ENCODE assay signal across 10 cellular contexts in the genomic region with DNA sequence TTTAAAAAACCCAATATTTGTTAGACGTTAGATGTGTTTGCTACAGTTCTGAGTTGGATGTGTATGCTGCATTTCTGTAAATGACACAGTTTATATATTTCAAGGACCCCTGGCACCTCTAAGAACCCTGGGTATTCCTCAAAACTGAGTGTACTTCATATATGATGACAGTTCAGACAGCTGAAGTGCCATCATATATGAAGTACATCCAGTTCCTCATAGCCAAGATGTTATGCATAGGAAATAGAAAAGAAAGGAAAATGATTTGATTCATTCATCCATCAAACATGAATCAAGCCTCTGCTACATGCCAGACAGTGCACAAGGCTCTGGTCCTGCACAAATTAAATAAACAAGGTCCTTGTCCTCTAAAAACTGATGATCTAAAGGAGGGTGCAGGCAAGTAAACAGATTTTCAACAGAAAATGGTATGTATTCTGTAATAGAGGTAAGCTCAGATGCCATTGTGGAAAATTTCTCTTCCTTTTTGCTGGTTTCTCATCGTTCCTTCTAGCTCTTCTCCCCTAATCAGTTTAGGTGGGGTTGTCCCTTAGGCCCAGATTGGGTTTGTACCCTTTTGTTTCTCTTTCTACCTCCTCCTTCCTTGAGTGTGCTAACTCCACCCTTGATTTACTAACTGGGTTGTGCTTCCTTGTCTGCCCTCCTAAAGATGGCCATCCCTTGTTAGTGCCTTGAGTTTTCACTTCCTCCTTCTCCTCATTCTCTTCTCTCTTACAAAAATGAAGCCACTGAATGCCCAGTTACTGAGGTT. TPM values are rescaled to one million over a fixed set of nuclear protein-coding genes. Genes with fewer than 3 reads are reported as not detected.
A peak's percentile ranks its signal among the peaks of the same experiment; 100 is the strongest.
DNase-seq lines count a peak whose midpoint lies in the region; ATAC-seq, FAIRE-seq and TF ChIP-seq lines count a peak whose summit lies in the region.
"Had no signal": no experiment of that assay in that cellular context is flagged by ENCODE, and none has a peak within 500 bp of the region (broad histone marks: within the 10 kb centered on the region; RNA-seq: fewer than 3 reads in every experiment).

No MANE protein-coding gene starts in this region.

- FAIRE-seq in GM19239 (lab: Jason Lieb, UNC) = peak; percentile 52

- in situ Hi-C loops in transverse colon (cut with MboI; ENCODE audit: low pct_ligation_motif_present in 1 of 4, low pct_unique_long_range_greater_than_20kb in 1 of 4, low sequenced_read_pairs in 3 of 4) = no loop called here

- no peak overlapping the region for H3K27ac Mint-ChIP-seq in activated T-helper 17 cell treated with anti-CD3 and anti-CD28 coated beads, Interleukin-2, amount 50 U/mL, for 72 hours

- H3K36me3 ChIP-seq in neuron (ENCODE audit: insufficient read depth, low read length) (no peaks in the 10 kb centered on the region), WERI-Rb-1 (no peaks in the 10 kb centered on the region), transverse colon (no peaks in the 10 kb centered on the region)

- no peaks in the 10 kb centered on the region for H3K4me1 Mint-ChIP-seq in activated T-helper 17 cell treated with anti-CD3 and anti-CD28 coated beads, Interleukin-2, amount 50 U/mL, for 72 hours
- H3K4me1 Mint-ChIP-seq: central memory CD8-positive, alpha-beta T cell had no signal

- no peaks in the 10 kb centered on the region for H3K9me3 Mint-ChIP-seq in activated T-helper 17 cell treated with anti-CD3 and anti-CD28 coated beads, Interleukin-2, amount 50 U/mL, for 72 hours
- H3K9me3 Mint-ChIP-seq: central memory CD8-positive, alpha-beta T cell had no signal

- no peak for TF ChIP-seq POLR2A in transverse colon (IDR thresholded peaks at IDR 0.05)

- intact Hi-C loops in transverse colon (cut with DNase I; ENCODE audit: low total_unique reads) = no loop called here

- no peak overlapping the region for H3K4me3 ChIP-seq in neuron (ENCODE audit: low read length)
- H3K4me3 ChIP-seq in WERI-Rb-1 (ENCODE audit: low read depth, low read length) = no peak overlapping the region
- no peak overlapping the region for H3K4me3 ChIP-seq in transverse colon

- WGBS in transverse colon (ENCODE audit: low coverage in 1 of 2), 2 donors = 67 to 71% methylated on average over 2 of the region's 2 CpGs

- H3K27me3 ChIP-seq in neuron (ENCODE audit: insufficient read depth, low read length) (no peaks in the 10 kb centered on the region), WERI-Rb-1 (ENCODE audit: insufficient read depth, low read depth, severe bottlenecking) (no peaks in the 10 kb centered on the region), transverse colon (no peaks in the 10 kb centered on the region)

- H3K4me3 Mint-ChIP-seq in activated T-helper 17 cell treated with anti-CD3 and anti-CD28 coated beads, Interleukin-2, amount 50 U/mL, for 72 hours = no peak overlapping the region
- H3K4me3 Mint-ChIP-seq: central memory CD8-positive, alpha-beta T cell had no signal

- no peaks in the 10 kb centered on the region for H3K9me3 ChIP-seq in neuron (ENCODE audit: low read length)
- H3K9me3 ChIP-seq in WERI-Rb-1 (ENCODE audit: severe bottlenecking) = no peaks in the 10 kb centered on the region
- no peaks in the 10 kb centered on the region for H3K9me3 ChIP-seq in transverse colon

- DNase-seq in GM19239 (ENCODE audit: insufficient read length, low spot score) (no peak), WERI-Rb-1 (no peak), T1000 (lab: John Stamatoyannopoulos, UW) (no peak), transverse colon (no peak)

- peak overlapping the region; percentile 14 for H2AFZ ChIP-seq in neuron (ENCODE audit: low read depth, low read length)

- H3K4me1 ChIP-seq in neuron (ENCODE audit: insufficient read depth, low read length) (peaks cover 36% of the 10 kb centered on the region), transverse colon (no peaks in the 10 kb centered on the region)

- no peak overlapping the region for H3K27ac ChIP-seq in WERI-Rb-1
- no peak overlapping the region for H3K27ac ChIP-seq in transverse colon
- H3K27ac ChIP-seq: KMS-11 had no signal

- TF ChIP-seq CTCF in WERI-Rb-1 (IDR thresholded peaks at IDR 0.05; ENCODE audit: low read depth, low read length) (no peak), transverse colon (IDR thresholded peaks at IDR 0.05) (no peak)

- TF ChIP-seq EP300 in transverse colon (IDR thresholded peaks at IDR 0.05; ENCODE audit: low read depth) = no peak

- peaks cover 23% of the 10 kb centered on the region for H3K27me3 Mint-ChIP-seq in activated T-helper 17 cell treated with anti-CD3 and anti-CD28 coated beads, Interleukin-2, amount 50 U/mL, for 72 hours

- ATAC-seq in HG02623 (IDR thresholded peaks at IDR 0.05; ENCODE audit: unreplicated experiment) (peak; percentile 60), HG03575 (IDR thresholded peaks at IDR 0.05; ENCODE audit: extremely low read depth, insufficient number of reproducible peaks, low FRiP score, unreplicated experiment) (peak; percentile 32)
- no peak for ATAC-seq in activated T-helper 17 cell treated with anti-CD3 and anti-CD28 coated beads, Interleukin-2, amount 50 U/mL, for 72 hours (replicated peaks)

- no peaks in the 10 kb centered on the region for H3K36me3 Mint-ChIP-seq in activated T-helper 17 cell treated with anti-CD3 and anti-CD28 coated beads, Interleukin-2, amount 50 U/mL, for 72 hours (ENCODE audit: low read depth)

RNA-seq across cellular contexts. Expression of gene SMIM30, which starts 25.3 kb away (rescaled TPM):
- 10 to 100 TPM in 3 of 4 donors, 1 to 10 TPM in 1; 4.6 to 36.0 (median 30.1) TPM for total RNA-seq in transverse colon
- 10 to 100 TPM; 29.2 to 56.5 TPM for total RNA-seq in activated T-helper 17 cell treated with anti-CD3 and anti-CD28 coated beads, Interleukin-2, amount 50 U/mL, for 72 hours

RNA-seq across cellular contexts. Expression of gene GPR85, which starts 57.0 kb away (rescaled TPM):
- total RNA-seq in transverse colon = under 1 TPM in 2 of 4 donors, not detected in 2; 0.16 to 0.27 TPM
- under 1 TPM in 1 of 2 donors, not detected in 1; 0.17 TPM for total RNA-seq in activated T-helper 17 cell treated with anti-CD3 and anti-CD28 coated beads, Interleukin-2, amount 50 U/mL, for 72 hours
